In genomic region chr14:80955434-80955939, GRCh38 we compare ENCODE assay signal across 9 cellular contexts. TPM values are rescaled to one million over a fixed set of nuclear protein-coding genes. Genes with fewer than 3 reads are reported as not detected.
DNase-seq lines count a peak whose midpoint lies in the region; ATAC-seq and TF ChIP-seq lines count a peak whose summit lies in the region.
"Had no signal": no experiment of that assay in that cellular context is flagged by ENCODE, and none has a peak within 500 bp of the region (broad histone marks: within the 10 kb centered on the region; RNA-seq: fewer than 3 reads in every experiment).

TSS of gene TSHR (plus strand) at chr14:80955621. CDS start at chr14:80955681, 60 bp downstream.

- DNase-seq in GM10248 (ENCODE audit: extremely low spot score) (peak; percentile 15), fibroblast of pulmonary artery (ENCODE audit: low read depth) (peak; percentile 16), omental fat pad (ENCODE audit: low spot score) (no peak), GOT3 (lab: John Stamatoyannopoulos, UW) (no peak)
- DNase-seq in T-helper 2 cell treated with Interferon-gamma antibody and Interleukin-4, amounts not matched to agents 5 μg/mL and 100 μg/mL, for 36 hours (ENCODE audit: low spot score), result no peak

- H3K9me3 Mint-ChIP-seq in T-helper 2 cell treated with Interferon-gamma antibody and Interleukin-4, amounts not matched to agents 5 μg/mL and 100 μg/mL, for 36 hours, result peaks cover 4% of the 10 kb centered on the region

- peaks cover 12% of the 10 kb centered on the region for H3K36me3 Mint-ChIP-seq in T-helper 2 cell treated with Interferon-gamma antibody and Interleukin-4, amounts not matched to agents 5 μg/mL and 100 μg/mL, for 36 hours (ENCODE audit: low read depth)

- POLR2A ChIA-PET in GM10248 (lab: Yijun Ruan, JAX), result interaction anchor here (0.5 kb wide), 1 partner anchor 375 kb away, joined by 3 read pairs; no protein-coding TSS in a partner anchor

- H3K4me3 ChIP-seq in fibroblast of pulmonary artery (replicated peaks; ENCODE audit: low read depth, low read length), result peak within 1 kb of the TSS; percentile 60

- CTCF ChIA-PET in GM10248 (lab: Yijun Ruan, JAX), result interaction anchor here (0.6 to 12.0 kb wide), 17 partner anchors 12 to 509 kb away, joined by 3 to 132 read pairs (median 6); partner anchors contain the start of gene CEP128

- peak within 1 kb of the TSS; percentile 91 for H3K4me3 Mint-ChIP-seq in T-helper 2 cell treated with Interferon-gamma antibody and Interleukin-4, amounts not matched to agents 5 μg/mL and 100 μg/mL, for 36 hours

- peaks cover 54% of the 10 kb centered on the region for H3K4me1 Mint-ChIP-seq in T-helper 2 cell treated with Interferon-gamma antibody and Interleukin-4, amounts not matched to agents 5 μg/mL and 100 μg/mL, for 36 hours (ENCODE audit: low read depth)

- TF ChIP-seq CTCF in GM10248 (IDR thresholded peaks at IDR 0.05; ENCODE audit: control extremely low read depth, extremely low read depth, low read depth, missing control alignments) (no peak), fibroblast of pulmonary artery (IDR thresholded peaks at IDR 0.05; ENCODE audit: low read length, missing control alignments) (no peak), omental fat pad (IDR thresholded peaks at IDR 0.05) (no peak)

- ATAC-seq in omental fat pad (ENCODE audit: low FRiP score) (peak; percentile 63), HG02642 (IDR thresholded peaks at IDR 0.05; ENCODE audit: poor library complexity, unreplicated experiment) (no peak), GM18511 (IDR thresholded peaks at IDR 0.05; ENCODE audit: unreplicated experiment) (no peak), HG02798 (IDR thresholded peaks at IDR 0.05; ENCODE audit: poor library complexity, unreplicated experiment) (no peak)

- peak within 1 kb of the TSS; percentile 79 for H3K27ac Mint-ChIP-seq in T-helper 2 cell treated with Interferon-gamma antibody and Interleukin-4, amounts not matched to agents 5 μg/mL and 100 μg/mL, for 36 hours

- peaks cover 33% of the 10 kb centered on the region for H3K27me3 Mint-ChIP-seq in T-helper 2 cell treated with Interferon-gamma antibody and Interleukin-4, amounts not matched to agents 5 μg/mL and 100 μg/mL, for 36 hours (ENCODE audit: low read depth)

RNA-seq across cellular contexts. Expression of gene TSHR, which starts in this region (rescaled TPM):
- total RNA-seq in omental fat pad, result under 1 TPM in 3 of 4 donors, not detected in 1; 0.36 to 0.79 (median 0.74) TPM
- total RNA-seq: NCI-H460 had no signal

Comparison
In these comparisons a context has a peak if more than half of its experiments do, and no peak if none do; other contexts are left out.
1. Peak in ATAC-seq in omental fat pad; RNA of the gene not detected or under 1 TPM.
2. DNase-seq: peak in GM10248 (single experiment) and fibroblast of pulmonary artery (single experiment); none in T-helper 2 cell treated with Interferon-gamma antibody and Interleukin-4, amounts not matched to agents 5 μg/mL and 100 μg/mL, for 36 hours (single experiment), omental fat pad (single experiment) and GOT3 (single experiment).